9 cellular contexts compared by ENCODE assay signal in genomic region chr12:108563804-108564151, GRCh38. TPM values are rescaled to one million over a fixed set of nuclear protein-coding genes. Genes with fewer than 3 reads are reported as not detected.
A peak's percentile ranks its signal among the peaks of the same experiment; 100 is the strongest.
DNase-seq lines count a peak whose midpoint lies in the region; ATAC-seq and TF ChIP-seq lines count a peak whose summit lies in the region.
"Had no signal": no experiment of that assay in that cellular context is flagged by ENCODE, and none has a peak within 500 bp of the region (broad histone marks: within the 10 kb centered on the region; RNA-seq: fewer than 3 reads in every experiment).

No MANE protein-coding gene starts in this region.

- H3K9ac ChIP-seq in endodermal cell (ENCODE audit: extremely low read depth, low read length, poor library complexity, severe bottlenecking) (no peak overlapping the region), parathyroid adenoma (no peak overlapping the region)

- H3K79me2 ChIP-seq in OCI-LY7 (ENCODE audit: insufficient read depth, low read depth, low read length) (peaks cover 55% of the 10 kb centered on the region), parathyroid adenoma (peaks cover 19% of the 10 kb centered on the region)

- H3K27ac Mint-ChIP-seq in CD8-positive, alpha-beta memory T cell: peak overlapping the region in 7 of 8 donors; percentile 96 to 100 (median 99)
- H3K27ac Mint-ChIP-seq in endodermal cell: no peak overlapping the region

- POLR2A ChIA-PET in CD8-positive, alpha-beta memory T cell (lab: Charles Lee): interaction anchor here (0.6 to 6.3 kb wide), 3 partner anchors 54 to 386 kb away, joined by 3 to 67 read pairs (median 34); partner anchors contain the start of gene SELPLG
- POLR2A ChIA-PET in OCI-LY7 (lab: Charles Lee): interaction anchor here (1.1 to 15.0 kb wide), 4 partner anchors 54 to 167 kb away, joined by 3 to 309 read pairs (median 8); partner anchors contain the start of gene SELPLG

- DNase-seq in CD8-positive, alpha-beta memory T cell: no peak
- DNase-seq in OCI-LY7 (ENCODE audit: low spot score) (no peak), endodermal cell (no peak), head of caudate nucleus (no peak), left lobe of liver (ENCODE audit: low spot score) (no peak), occipital lobe (lab: John Stamatoyannopoulos, UW) (no peak)

- H3K4me1 Mint-ChIP-seq in CD8-positive, alpha-beta memory T cell: peaks cover 49 to 84% (median 76%) of the 10 kb centered on the region in 3 donors
- peaks cover 15% of the 10 kb centered on the region for H3K4me1 Mint-ChIP-seq in endodermal cell

- H3K4me3 ChIP-seq in CD8-positive, alpha-beta memory T cell (ENCODE audit: low read length): no peak overlapping the region
- H3K4me3 ChIP-seq in OCI-LY7 (ENCODE audit: low read depth, low read length, poor library complexity, severe bottlenecking) (peak overlapping the region; percentile 79), endodermal cell (ENCODE audit: low read length) (peak overlapping the region; percentile 96), parathyroid adenoma (ENCODE audit: low read depth, low read length) (peak overlapping the region; percentile 71)

- no peaks in the 10 kb centered on the region for H3K9me3 Mint-ChIP-seq in CD8-positive, alpha-beta memory T cell
- H3K9me3 Mint-ChIP-seq in endodermal cell: no peaks in the 10 kb centered on the region
- H3K9me3 Mint-ChIP-seq: dendritic cell treated with granulocyte-macrophage colony-stimulating factor and Interleukin-4, amounts not matched to agents 40 ng/mL and 50 ng/mL, for 4 days had no signal

- TF ChIP-seq CTCF in OCI-LY7 (conservative IDR thresholded peaks at IDR 0.05; ENCODE audit: low read length): peak; percentile 67; the same call in 1 of the 2 replicates
- peak; percentile 17 for TF ChIP-seq CTCF in endodermal cell (conservative IDR thresholded peaks at IDR 0.05)
- TF ChIP-seq CTCF in parathyroid adenoma (IDR thresholded peaks at IDR 0.05): no peak

- H3K9me2 ChIP-seq in OCI-LY7 (ENCODE audit: insufficient read depth, low read length): no peaks in the 10 kb centered on the region

- H3K4me2 ChIP-seq in OCI-LY7 (ENCODE audit: low read length) (peak overlapping the region; percentile 83), parathyroid adenoma (ENCODE audit: low read length) (peak overlapping the region; percentile 71)

- ATAC-seq in HG03442 (IDR thresholded peaks at IDR 0.05; ENCODE audit: unreplicated experiment) (no peak), left lobe of liver (no peak)

- H3K4me1 ChIP-seq in CD8-positive, alpha-beta memory T cell (ENCODE audit: insufficient read depth, low read length): peaks cover 59% of the 10 kb centered on the region
- H3K4me1 ChIP-seq in OCI-LY7 (ENCODE audit: insufficient read depth, low read length, poor library complexity, severe bottlenecking) (peaks cover 60% of the 10 kb centered on the region), endodermal cell (ENCODE audit: control insufficient read depth, insufficient read depth, low read length) (no peaks in the 10 kb centered on the region), parathyroid adenoma (peaks cover 7% of the 10 kb centered on the region)

- peak overlapping the region; percentile 86 for H3K27ac ChIP-seq in CD8-positive, alpha-beta memory T cell (ENCODE audit: low read depth, low read length)
- H3K27ac ChIP-seq in OCI-LY7 (ENCODE audit: low read depth, low read length, poor library complexity, severe bottlenecking) (peak overlapping the region; percentile 93), endodermal cell (ENCODE audit: low read depth, low read length) (no peak overlapping the region), parathyroid adenoma (peak overlapping the region; percentile 99)

- CTCF ChIA-PET in CD8-positive, alpha-beta memory T cell (lab: Charles Lee): interaction anchor here (0.8 to 18.3 kb wide), 13 partner anchors 44 to 240 kb away, joined by 3 to 206 read pairs (median 6); partner anchors contain the start of gene SELPLG
- CTCF ChIA-PET in OCI-LY7 (lab: Charles Lee; ENCODE audit: unreplicated experiment): interaction anchor here (0.6 to 1.0 kb wide), 2 partner anchors 54 to 1608 kb away, joined by 3 to 4 read pairs; partner anchors contain the start of gene TMEM263

- H3K4me3 Mint-ChIP-seq in CD8-positive, alpha-beta memory T cell: peak overlapping the region; percentile 98 to 100 (median 100)
- H3K4me3 Mint-ChIP-seq in endodermal cell: peak overlapping the region; percentile 94

- no peaks in the 10 kb centered on the region for H3K27me3 Mint-ChIP-seq in CD8-positive, alpha-beta memory T cell
- H3K27me3 Mint-ChIP-seq in endodermal cell (ENCODE audit: insufficient read depth): no peaks in the 10 kb centered on the region
- H3K27me3 Mint-ChIP-seq: dendritic cell treated with granulocyte-macrophage colony-stimulating factor and Interleukin-4, amounts not matched to agents 40 ng/mL and 50 ng/mL, for 4 days had no signal

- intact Hi-C loops in OCI-LY7 (cut with micrococcal nuclease; ENCODE audit: unreplicated experiment): loop anchor here (1.0 to 5.0 kb wide), 9 partner anchors 55 to 529 kb away; partner anchors contain the start of genes ALKBH2, CORO1C and SSH1
- intact Hi-C loops in head of caudate nucleus (cut with DNase I): loop anchor here (2.0 to 10.0 kb wide), 5 partner anchors 46 to 529 kb away; partner anchors contain the start of genes ALKBH2, CORO1C and FICD

- H3K27me3 ChIP-seq in CD8-positive, alpha-beta memory T cell (ENCODE audit: insufficient read depth, low read length, poor library complexity, severe bottlenecking): no peaks in the 10 kb centered on the region
- H3K27me3 ChIP-seq in endodermal cell (ENCODE audit: control insufficient read depth, insufficient read depth, low read length, poor library complexity, severe bottlenecking) (no peaks in the 10 kb centered on the region), parathyroid adenoma (ENCODE audit: control insufficient read depth, insufficient read depth, low read length) (no peaks in the 10 kb centered on the region)

- H2AFZ ChIP-seq in OCI-LY7 (ENCODE audit: low read length): no peak overlapping the region
- no peak overlapping the region for H2AFZ ChIP-seq in parathyroid adenoma

- H3K36me3 ChIP-seq in CD8-positive, alpha-beta memory T cell (ENCODE audit: insufficient read depth, low read length): peaks cover 46% of the 10 kb centered on the region
- H3K36me3 ChIP-seq in OCI-LY7 (ENCODE audit: insufficient read depth, low read length) (peaks cover 50% of the 10 kb centered on the region), endodermal cell (ENCODE audit: control insufficient read depth, insufficient read depth, low read length) (peaks cover 49% of the 10 kb centered on the region), parathyroid adenoma (ENCODE audit: control insufficient read depth, insufficient read depth, low read length) (no peaks in the 10 kb centered on the region)

- H3K9me3 ChIP-seq in CD8-positive, alpha-beta memory T cell (ENCODE audit: low read length): no peaks in the 10 kb centered on the region
- no peaks in the 10 kb centered on the region for H3K9me3 ChIP-seq in OCI-LY7 (ENCODE audit: low read length)
- H3K9me3 ChIP-seq in endodermal cell (ENCODE audit: control insufficient read depth, low read length): no peaks in the 10 kb centered on the region
- no peaks in the 10 kb centered on the region for H3K9me3 ChIP-seq in parathyroid adenoma (ENCODE audit: control insufficient read depth, low read length)

- H4K20me1 ChIP-seq in OCI-LY7 (ENCODE audit: insufficient read depth, low read length): peaks cover 5% of the 10 kb centered on the region; the same call in 1 of the 2 replicates

- 11% methylated on average over 1 of the region's 1 CpG; no CpG with 5 or more reads in 1 of the 2 experiments for WGBS in endodermal cell (ENCODE audit: insufficient coverage in 1 of 2, insufficient read length in 1 of 2), 2 experiments

- no TSS peak for BruUV-seq in OCI-LY7 (replicated peaks; lab: Mats Ljungman, UMichigan)

- peaks cover 2 to 80% (median 17%) of the 10 kb centered on the region in 3 donors for H3K36me3 Mint-ChIP-seq in CD8-positive, alpha-beta memory T cell
- peaks cover 41% of the 10 kb centered on the region for H3K36me3 Mint-ChIP-seq in endodermal cell (ENCODE audit: low read depth)

RNA-seq across cellular contexts. Expression of gene ISCU, which starts 1.4 kb away (rescaled TPM):
- 100 to 1,000 TPM; 113 to 116 TPM for total RNA-seq in CD8-positive, alpha-beta memory T cell
- polyA plus RNA-seq in CD8-positive, alpha-beta memory T cell: 302 TPM
- 137 and 146 TPM in 2 replicates for total RNA-seq in OCI-LY7 (2014; rRNA removed; shearing (Covaris generic))
- total RNA-seq in OCI-LY7 (2022): 123 and 130 TPM in 2 replicates
- total RNA-seq in endodermal cell: 10 to 100 TPM; 63.1 to 66.0 TPM
- 92.4 TPM for polyA plus RNA-seq in endodermal cell (2013, experiment 1 of 2)
- 96.3 TPM for polyA plus RNA-seq in endodermal cell (2013, experiment 2 of 2)
- 45.2 TPM for total RNA-seq in left lobe of liver
- total RNA-seq in occipital lobe: 36.2 TPM

RNA-seq across cellular contexts. Expression of gene SART3, which starts 2.8 kb away (rescaled TPM):
- total RNA-seq in CD8-positive, alpha-beta memory T cell: 10 to 100 TPM; 82.4 to 82.7 TPM
- 40.1 TPM for polyA plus RNA-seq in CD8-positive, alpha-beta memory T cell
- 211 and 238 TPM in 2 replicates for total RNA-seq in OCI-LY7 (2014; rRNA removed; shearing (Covaris generic))
- 130 and 143 TPM in 2 replicates for total RNA-seq in OCI-LY7 (2022)
- total RNA-seq in endodermal cell: 10 to 100 TPM; 83.5 to 86.2 TPM
- 57.5 TPM for polyA plus RNA-seq in endodermal cell (2013, experiment 1 of 2)
- 50.7 TPM for polyA plus RNA-seq in endodermal cell (2013, experiment 2 of 2)
- 13.7 TPM for total RNA-seq in left lobe of liver
- total RNA-seq in occipital lobe: 66.0 TPM

RNA-seq across cellular contexts. Expression of gene TMEM119, which starts 34.1 kb away (rescaled TPM):
- total RNA-seq in CD8-positive, alpha-beta memory T cell: not detected
- polyA plus RNA-seq in CD8-positive, alpha-beta memory T cell: 0.66 TPM
- not detected in 2 replicates for total RNA-seq in OCI-LY7 (2014; rRNA removed; shearing (Covaris generic))
- total RNA-seq in OCI-LY7 (2022) (not detected in 2 replicates), endodermal cell (under 1 TPM; 0.11 to 0.15 TPM), left lobe of liver (0.23 TPM), occipital lobe (2.2 TPM)
- 4.3 TPM for polyA plus RNA-seq in endodermal cell (2013, experiment 1 of 2)
- 4.3 TPM for polyA plus RNA-seq in endodermal cell (2013, experiment 2 of 2)

RNA-seq across cellular contexts. Expression of gene FICD, which starts 48.7 kb away (rescaled TPM):
- 1 to 10 TPM; 5.8 to 5.9 TPM for total RNA-seq in CD8-positive, alpha-beta memory T cell
- 5.2 TPM for polyA plus RNA-seq in CD8-positive, alpha-beta memory T cell
- 8.4 and 13.1 TPM in 2 replicates for total RNA-seq in OCI-LY7 (2014; rRNA removed; shearing (Covaris generic))
- 9.0 and 9.9 TPM in 2 replicates for total RNA-seq in OCI-LY7 (2022)
- 1 to 10 TPM; 6.2 to 6.8 TPM for total RNA-seq in endodermal cell
- 5.3 TPM for polyA plus RNA-seq in endodermal cell (2013, experiment 1 of 2)
- polyA plus RNA-seq in endodermal cell (2013, experiment 2 of 2): 4.9 TPM
- total RNA-seq in left lobe of liver: 4.6 TPM
- 5.0 TPM for total RNA-seq in occipital lobe
